ENCODE assay signal across 16 cellular contexts in the genomic region with DNA sequence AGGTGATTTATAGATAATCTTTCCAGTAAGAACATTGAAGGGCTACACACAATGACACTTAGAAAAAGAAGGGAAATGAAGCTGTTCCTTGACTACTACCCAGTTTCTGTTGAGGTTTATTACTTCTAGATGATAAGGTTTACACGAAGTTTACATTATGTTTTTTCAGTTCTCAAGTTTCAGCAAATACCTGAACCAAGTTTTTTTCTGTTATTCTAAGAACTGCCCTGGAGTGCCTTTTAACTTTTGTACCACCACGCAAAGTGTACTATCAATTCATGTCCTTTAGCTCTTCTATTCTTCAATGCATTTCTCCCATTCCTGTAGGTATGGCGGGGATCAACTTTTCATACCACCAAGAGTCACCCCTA. TPM values are rescaled to one million over a fixed set of nuclear protein-coding genes. Genes with fewer than 3 reads are reported as not detected.
DNase-seq lines count a peak whose midpoint lies in the region; TF ChIP-seq lines count a peak whose summit lies in the region.
"Had no signal": no experiment of that assay in that cellular context is flagged by ENCODE, and none has a peak within 500 bp of the region (broad histone marks: within the 10 kb centered on the region; RNA-seq: fewer than 3 reads in every experiment).

No MANE protein-coding gene starts in this region.

- H3K4me3 Mint-ChIP-seq in activated naive CD8-positive, alpha-beta T cell treated with anti-CD3 and anti-CD28 coated beads for 36 hours = peak overlapping the region; percentile 9
- H3K4me3 Mint-ChIP-seq: activated CD8-positive, alpha-beta memory T cell treated with anti-CD3 and anti-CD28 coated beads, Interleukin-2, amount 10 ng/mL, durations not matched to agents 7 days and 5 days had no signal

- TF ChIP-seq CTCF in left ventricle myocardium inferior (IDR thresholded peaks at IDR 0.05; ENCODE audit: borderline replicate concordance) = no peak
- no peak for TF ChIP-seq CTCF in right atrium auricular region (IDR thresholded peaks at IDR 0.05)
- no peak for TF ChIP-seq CTCF in transverse colon (IDR thresholded peaks at IDR 0.05)
- TF ChIP-seq CTCF in BE2C (IDR thresholded peaks at IDR 0.05; ENCODE audit: low read depth, low read length) = no peak

- H3K4me3 ChIP-seq in left ventricle myocardium inferior (no peak overlapping the region), right atrium auricular region (no peak overlapping the region), muscle layer of duodenum (ENCODE audit: low read depth in 1 of 2, low read length in 2 of 2) (no peak overlapping the region), transverse colon (no peak overlapping the region), BE2C (ENCODE audit: low read depth, low read length) (no peak overlapping the region)
- H3K4me3 ChIP-seq: ascending aorta, ovary had no signal

- no peaks in the 10 kb centered on the region for H3K27me3 ChIP-seq in left ventricle myocardium inferior (ENCODE audit: low read depth)
- no peaks in the 10 kb centered on the region for H3K27me3 ChIP-seq in right atrium auricular region
- H3K27me3 ChIP-seq in muscle layer of duodenum (ENCODE audit: low read depth, low read length) = no peaks in the 10 kb centered on the region
- H3K27me3 ChIP-seq in transverse colon = no peaks in the 10 kb centered on the region
- H3K27me3 ChIP-seq in BE2C = no peaks in the 10 kb centered on the region
- H3K27me3 ChIP-seq: ascending aorta, ovary had no signal

- DNase-seq in left ventricle myocardium inferior (no peak), right atrium auricular region (ENCODE audit: low spot score) (no peak), transverse colon (no peak), NCI-H69 (lab: John Stamatoyannopoulos, UW) (no peak), BE2C (no peak)
- DNase-seq in activated naive CD8-positive, alpha-beta T cell treated with anti-CD3 and anti-CD28 coated beads for 36 hours = no peak
- DNase-seq in stimulated activated naive CD4-positive, alpha-beta T cell (lab: John Stamatoyannopoulos, UW) = no peak
- DNase-seq: activated CD8-positive, alpha-beta memory T cell treated with anti-CD3 and anti-CD28 coated beads, Interleukin-2, amount 10 ng/mL, durations not matched to agents 7 days and 5 days; effector memory CD4-positive, alpha-beta T cell; NCI-H1048; NCI-H2227 treated with DMSO at 0.1 percent for 48 hours; ovary; stimulated activated CD4-positive, alpha-beta T cell treated with anti-CD3 and anti-CD28 coated beads, Interleukin-1b, Interleukin-23, amount 100 ng/mL, for 48 hours; T-helper 9 cell had no signal

- no peaks in the 10 kb centered on the region for H3K9me3 Mint-ChIP-seq in activated naive CD8-positive, alpha-beta T cell treated with anti-CD3 and anti-CD28 coated beads for 36 hours

- intact Hi-C loops in left ventricle myocardium inferior (cut with micrococcal nuclease) (no loop called here), transverse colon (cut with DNase I; ENCODE audit: low total_unique reads) (no loop called here)

- H3K4me1 ChIP-seq in left ventricle myocardium inferior (peaks cover 69% of the 10 kb centered on the region), right atrium auricular region (peaks cover 0 to 54% of the 10 kb centered on the region in 2 donors), muscle layer of duodenum (ENCODE audit: control insufficient read depth in 1 of 2, insufficient read depth in 2 of 2, low read length in 2 of 2) (peaks cover 9 to 46% of the 10 kb centered on the region in 2 donors), transverse colon (peaks cover 15 to 80% (median 62%) of the 10 kb centered on the region in 4 donors), BE2C (no peaks in the 10 kb centered on the region; the same call in 1 of the 2 replicates)

- no peak for TF ChIP-seq POLR2A in transverse colon (IDR thresholded peaks at IDR 0.05)

- H3K36me3 ChIP-seq in left ventricle myocardium inferior (no peaks in the 10 kb centered on the region), right atrium auricular region (no peaks in the 10 kb centered on the region), muscle layer of duodenum (ENCODE audit: control insufficient read depth in 1 of 2, insufficient read depth in 2 of 2, low read length in 2 of 2) (no peaks in the 10 kb centered on the region), transverse colon (no peaks in the 10 kb centered on the region), BE2C (no peaks in the 10 kb centered on the region)
- H3K36me3 ChIP-seq: ascending aorta, ovary had no signal

- peaks cover 47% of the 10 kb centered on the region for H3K4me1 Mint-ChIP-seq in activated naive CD8-positive, alpha-beta T cell treated with anti-CD3 and anti-CD28 coated beads for 36 hours

- in situ Hi-C loops in transverse colon (cut with MboI; ENCODE audit: low pct_ligation_motif_present in 1 of 4, low pct_unique_long_range_greater_than_20kb in 1 of 4, low sequenced_read_pairs in 3 of 4) = loop anchor here in 2 of 4 donors (5.0 to 25.0 kb wide), 2 partner anchors 471 to 476 kb away; no protein-coding TSS in a partner anchor

- TF ChIP-seq EP300 in transverse colon (IDR thresholded peaks at IDR 0.05; ENCODE audit: low read depth) = no peak

- H3K27ac Mint-ChIP-seq in activated naive CD8-positive, alpha-beta T cell treated with anti-CD3 and anti-CD28 coated beads for 36 hours = peak overlapping the region; percentile 72
- H3K27ac Mint-ChIP-seq: activated CD8-positive, alpha-beta memory T cell treated with anti-CD3 and anti-CD28 coated beads, Interleukin-2, amount 10 ng/mL, durations not matched to agents 7 days and 5 days had no signal

- 38 to 52% methylated on average over 3 of the region's 3 CpGs for WGBS in transverse colon (ENCODE audit: low coverage in 1 of 2), 2 donors

- H3K27ac ChIP-seq in left ventricle myocardium inferior (replicated peaks) (peak overlapping the region; percentile 60), right atrium auricular region (no peak overlapping the region), muscle layer of duodenum (ENCODE audit: low read length) (peak overlapping the region; percentile 31), transverse colon (peak overlapping the region; percentile 64 to 95 (median 68))

- peaks cover 25% of the 10 kb centered on the region for H3K36me3 Mint-ChIP-seq in activated naive CD8-positive, alpha-beta T cell treated with anti-CD3 and anti-CD28 coated beads for 36 hours

- no peaks in the 10 kb centered on the region for H3K9me3 ChIP-seq in left ventricle myocardium inferior (replicated peaks)
- no peaks in the 10 kb centered on the region for H3K9me3 ChIP-seq in right atrium auricular region
- H3K9me3 ChIP-seq in muscle layer of duodenum (ENCODE audit: control insufficient read depth in 1 of 2, low read length in 2 of 2) = no peaks in the 10 kb centered on the region
- H3K9me3 ChIP-seq in transverse colon = no peaks in the 10 kb centered on the region
- H3K9me3 ChIP-seq in BE2C = no peaks in the 10 kb centered on the region
- H3K9me3 ChIP-seq: ascending aorta, ovary had no signal

- H3K27me3 Mint-ChIP-seq in activated naive CD8-positive, alpha-beta T cell treated with anti-CD3 and anti-CD28 coated beads for 36 hours = no peaks in the 10 kb centered on the region
- H3K27me3 Mint-ChIP-seq: activated CD8-positive, alpha-beta memory T cell treated with anti-CD3 and anti-CD28 coated beads, Interleukin-2, amount 10 ng/mL, durations not matched to agents 7 days and 5 days had no signal

RNA-seq across cellular contexts. Expression of gene FBXL14, which starts 5.8 kb away (rescaled TPM):
- total RNA-seq in left ventricle myocardium inferior = 6.8 TPM
- 10 to 100 TPM in 1 of 2 donors, 1 to 10 TPM in 1; 6.3 to 11.3 TPM for total RNA-seq in right atrium auricular region
- 10 to 100 TPM; 18.4 to 18.8 TPM for total RNA-seq in activated naive CD8-positive, alpha-beta T cell treated with anti-CD3 and anti-CD28 coated beads for 36 hours
- total RNA-seq in transverse colon = 10 to 100 TPM; 15.5 to 44.4 (median 28.0) TPM
- polyA plus RNA-seq in BE2C (2012; ENCODE audit: insufficient read depth, insufficient read length, low read depth) = 51.2 TPM

RNA-seq across cellular contexts. Expression of gene WNT5B, which starts 40.5 kb away (rescaled TPM):
- total RNA-seq in left ventricle myocardium inferior (2.1 TPM), right atrium auricular region (1 to 10 TPM; 1.5 to 3.0 TPM), transverse colon (1 to 10 TPM in 2 of 4 donors, under 1 TPM in 1, not detected in 1; 0.80 to 3.5 (median 3.5) TPM)
- under 1 TPM; 0.08 to 0.19 TPM for total RNA-seq in activated naive CD8-positive, alpha-beta T cell treated with anti-CD3 and anti-CD28 coated beads for 36 hours
- 0.88 TPM for polyA plus RNA-seq in BE2C (2012; ENCODE audit: insufficient read depth, insufficient read length, low read depth)

Comparison
In these comparisons a context has a peak if more than half of its experiments do, and no peak if none do; other contexts are left out.
1. H3K27ac ChIP-seq: peak in left ventricle myocardium inferior (single experiment), muscle layer of duodenum (single experiment) and transverse colon (4 of 4); none in right atrium auricular region (0 of 2).